In the genomic region with DNA sequence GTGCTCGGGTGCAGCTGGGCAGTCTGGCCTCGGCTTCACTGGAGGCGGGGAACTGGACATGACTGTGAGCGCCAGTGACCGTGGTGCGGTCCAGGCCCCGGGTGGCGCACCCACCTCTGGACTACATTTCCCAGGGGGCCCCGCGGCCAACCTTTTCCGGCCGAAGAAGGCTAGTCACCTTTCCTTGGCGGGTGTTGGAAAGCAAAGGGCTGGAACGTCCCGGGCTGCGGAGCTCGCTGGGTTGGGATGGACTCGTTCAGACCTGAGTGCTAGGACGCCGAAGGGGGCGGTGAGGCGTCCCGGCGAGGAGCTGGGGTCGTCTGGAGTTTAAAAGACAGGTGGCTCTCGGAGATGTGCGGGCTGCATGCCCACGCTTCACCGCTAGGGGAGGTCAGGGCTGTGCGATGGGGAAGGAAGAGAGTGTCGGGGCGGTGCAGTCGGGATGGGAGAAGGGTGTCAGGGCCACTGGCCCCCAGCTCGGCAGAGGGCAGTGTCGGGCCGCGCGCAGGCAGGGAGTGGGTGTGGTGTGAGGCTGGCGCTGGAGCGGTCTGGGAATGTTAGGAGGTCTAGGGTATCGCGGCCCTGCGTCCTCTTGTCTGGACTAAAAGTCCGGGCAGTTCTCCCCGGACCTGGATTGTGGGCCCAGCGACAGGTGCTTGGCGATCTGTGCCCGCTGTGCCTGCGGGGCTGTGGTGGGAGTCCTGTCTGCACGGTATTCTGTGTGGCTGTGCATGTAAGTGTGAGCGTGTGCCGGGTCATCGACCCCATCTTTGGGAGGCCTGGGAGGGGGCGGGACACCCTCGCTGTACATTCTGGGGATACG, we compare ENCODE assay signal across 8 cellular contexts. TPM values are rescaled to one million over a fixed set of nuclear protein-coding genes. Genes with fewer than 3 reads are reported as not detected.
DNase-seq lines count a peak whose midpoint lies in the region; ATAC-seq and TF ChIP-seq lines count a peak whose summit lies in the region.

No MANE protein-coding gene starts in this region.

- in situ Hi-C loops in SK-MEL-5 (cut with HindIII; ENCODE audit: low pct_unique_long_range_greater_than_20kb, low sequenced_read_pairs), result no loop called here

- WGBS in psoas muscle, 3 donors, result 1 to 2% (median 1%) methylated on average over 56 of the region's 56 CpGs
- 3 to 6% methylated on average over 21 to 23 of the region's 56 CpGs for WGBS in upper lobe of left lung, 2 donors

- peaks cover 11 to 35% (median 33%) of the 10 kb centered on the region in 3 donors for H3K36me3 Mint-ChIP-seq in CD8-positive, alpha-beta memory T cell
- peaks cover 34% of the 10 kb centered on the region for H3K36me3 Mint-ChIP-seq in HFFc6 (ENCODE audit: low read depth)
- H3K36me3 Mint-ChIP-seq in activated naive CD8-positive, alpha-beta T cell treated with anti-CD3 and anti-CD28 coated beads, Interleukin-2, amount 10 ng/mL, durations not matched to agents 7 days and 5 days, result peaks cover 35% of the 10 kb centered on the region

- TF ChIP-seq POLR2A in upper lobe of left lung (IDR thresholded peaks at IDR 0.05), result peak in 1 of 4 donors; percentile 24

- H3K4me3 ChIP-seq in CD8-positive, alpha-beta memory T cell (ENCODE audit: low read length), result peak overlapping the region; percentile 72
- H3K4me3 ChIP-seq in psoas muscle (peak overlapping the region; percentile 82), upper lobe of left lung (peak overlapping the region; percentile 33 to 89 (median 64))

- H3K27ac ChIP-seq in CD8-positive, alpha-beta memory T cell (ENCODE audit: low read depth, low read length), result peak overlapping the region; percentile 45
- H3K27ac ChIP-seq in psoas muscle, result peak overlapping the region; percentile 79
- H3K27ac ChIP-seq in upper lobe of left lung, result peak overlapping the region; percentile 61 to 82 (median 72)

- peak overlapping the region; percentile 62 to 96 (median 93) for H3K27ac Mint-ChIP-seq in CD8-positive, alpha-beta memory T cell
- peak overlapping the region; percentile 75 for H3K27ac Mint-ChIP-seq in HFFc6
- peak overlapping the region; percentile 92 for H3K27ac Mint-ChIP-seq in activated naive CD8-positive, alpha-beta T cell treated with anti-CD3 and anti-CD28 coated beads, Interleukin-2, amount 10 ng/mL, durations not matched to agents 7 days and 5 days

- H3K36me3 ChIP-seq in CD8-positive, alpha-beta memory T cell (ENCODE audit: insufficient read depth, low read length), result no peaks in the 10 kb centered on the region
- H3K36me3 ChIP-seq in psoas muscle (ENCODE audit: insufficient read depth in 1 of 2, low read depth in 1 of 2) (peaks cover 0 to 17% of the 10 kb centered on the region in 2 donors), upper lobe of left lung (peaks cover 0 to 7% (median 2%) of the 10 kb centered on the region in 4 donors)

- H3K27me3 Mint-ChIP-seq in CD8-positive, alpha-beta memory T cell, result no peaks in the 10 kb centered on the region
- H3K27me3 Mint-ChIP-seq in HFFc6 (ENCODE audit: insufficient read depth), result no peaks in the 10 kb centered on the region; the same call in 1 of the 2 replicates
- H3K27me3 Mint-ChIP-seq in activated naive CD8-positive, alpha-beta T cell treated with anti-CD3 and anti-CD28 coated beads, Interleukin-2, amount 10 ng/mL, durations not matched to agents 7 days and 5 days, result no peaks in the 10 kb centered on the region

- no peaks in the 10 kb centered on the region for H3K27me3 ChIP-seq in CD8-positive, alpha-beta memory T cell (ENCODE audit: insufficient read depth, low read length, poor library complexity, severe bottlenecking)
- no peaks in the 10 kb centered on the region for H3K27me3 ChIP-seq in psoas muscle (ENCODE audit: insufficient read depth in 3 of 3, low read length in 2 of 3)
- no peaks in the 10 kb centered on the region for H3K27me3 ChIP-seq in upper lobe of left lung

- peak in 1 of 4 donors; percentile 1 for TF ChIP-seq EP300 in upper lobe of left lung (IDR thresholded peaks at IDR 0.05)

- H3K9me3 Mint-ChIP-seq in CD8-positive, alpha-beta memory T cell, result peaks cover 0 to 11% (median 0%) of the 10 kb centered on the region in 5 donors
- peaks cover 29% of the 10 kb centered on the region for H3K9me3 Mint-ChIP-seq in HFFc6
- peaks cover 13% of the 10 kb centered on the region for H3K9me3 Mint-ChIP-seq in activated naive CD8-positive, alpha-beta T cell treated with anti-CD3 and anti-CD28 coated beads, Interleukin-2, amount 10 ng/mL, durations not matched to agents 7 days and 5 days

- intact Hi-C loops in Right ventricle myocardium superior (cut with DNase I), result no loop called here
- intact Hi-C loops in psoas muscle (cut with DNase I), result loop anchor here in 1 of 2 donors (5.0 kb wide), 2 partner anchors 104 to 244 kb away; a partner anchor contains a TSS

- no peaks in the 10 kb centered on the region for H3K9me3 ChIP-seq in CD8-positive, alpha-beta memory T cell (ENCODE audit: low read length)
- peaks cover 11% of the 10 kb centered on the region for H3K9me3 ChIP-seq in psoas muscle
- no peaks in the 10 kb centered on the region for H3K9me3 ChIP-seq in upper lobe of left lung

- peak; percentile 67 to 80 (median 78) for DNase-seq in CD8-positive, alpha-beta memory T cell
- DNase-seq in HFFc6 (peak; percentile 47), SK-MEL-5 (ENCODE audit: low read depth, low spot score) (peak; percentile 43), Right ventricle myocardium superior (peak; percentile 91), psoas muscle (peak; percentile 84 to 87), upper lobe of left lung (peak; percentile 71 to 93), A172 (ENCODE audit: low spot score) (no peak)
- DNase-seq in activated naive CD8-positive, alpha-beta T cell treated with anti-CD3 and anti-CD28 coated beads, Interleukin-2, amount 10 ng/mL, durations not matched to agents 7 days and 5 days, result peak; percentile 83

- peak; percentile 98 for ATAC-seq in activated naive CD8-positive, alpha-beta T cell treated with anti-CD3 and anti-CD28 coated beads, Interleukin-2, amount 10 ng/mL, durations not matched to agents 7 days and 5 days (ENCODE audit: low read depth)
- peak; percentile 99 for ATAC-seq in Right ventricle myocardium superior (ENCODE audit: poor library complexity)
- peak; percentile 94 to 97 (median 96) for ATAC-seq in psoas muscle
- peak; percentile 96 to 98 for ATAC-seq in upper lobe of left lung (ENCODE audit: low FRiP score in 2 of 2)

- peak; percentile 71 for TF ChIP-seq CTCF in HFFc6 (IDR thresholded peaks at IDR 0.05)
- TF ChIP-seq CTCF in psoas muscle (IDR thresholded peaks at IDR 0.05), result peak; percentile 64
- TF ChIP-seq CTCF in upper lobe of left lung (IDR thresholded peaks at IDR 0.05), result peak; percentile 90 to 97 (median 96)

- peaks cover 13 to 39% (median 20%) of the 10 kb centered on the region in 3 donors for H3K4me1 Mint-ChIP-seq in CD8-positive, alpha-beta memory T cell
- no peaks in the 10 kb centered on the region for H3K4me1 Mint-ChIP-seq in HFFc6 (ENCODE audit: low read depth)
- H3K4me1 Mint-ChIP-seq in activated naive CD8-positive, alpha-beta T cell treated with anti-CD3 and anti-CD28 coated beads, Interleukin-2, amount 10 ng/mL, durations not matched to agents 7 days and 5 days, result peaks cover 11% of the 10 kb centered on the region

- H3K4me1 ChIP-seq in CD8-positive, alpha-beta memory T cell (ENCODE audit: insufficient read depth, low read length), result peaks cover 16% of the 10 kb centered on the region
- H3K4me1 ChIP-seq in psoas muscle (no peaks in the 10 kb centered on the region), upper lobe of left lung (peaks cover 4 to 17% (median 13%) of the 10 kb centered on the region in 4 donors)

- POLR2A ChIA-PET in CD8-positive, alpha-beta memory T cell (lab: Charles Lee), result interaction anchor here (0.5 kb wide), 1 partner anchor 45 kb away, joined by 3 read pairs; no protein-coding TSS in a partner anchor
- POLR2A ChIA-PET in activated naive CD8-positive, alpha-beta T cell treated with anti-CD3 and anti-CD28 coated beads, Interleukin-2, amount 10 ng/mL, durations not matched to agents 7 days and 5 days (lab: Charles Lee), result interaction anchor here (1.6 kb wide), 1 partner anchor 344 kb away, joined by 4 read pairs; no protein-coding TSS in a partner anchor

- CTCF ChIA-PET in CD8-positive, alpha-beta memory T cell (lab: Charles Lee), result interaction anchor here (1.0 to 1.5 kb wide), 2 partner anchors 10 to 13 kb away, joined by 3 read pairs; no protein-coding TSS in a partner anchor

- H3K4me3 Mint-ChIP-seq in CD8-positive, alpha-beta memory T cell, result peak overlapping the region; percentile 92 to 99 (median 95)
- peak overlapping the region; percentile 92 for H3K4me3 Mint-ChIP-seq in HFFc6
- peak overlapping the region; percentile 95 for H3K4me3 Mint-ChIP-seq in activated naive CD8-positive, alpha-beta T cell treated with anti-CD3 and anti-CD28 coated beads, Interleukin-2, amount 10 ng/mL, durations not matched to agents 7 days and 5 days

RNA-seq across cellular contexts. Expression of a gene that starts 57.1 kb away (rescaled TPM):
- total RNA-seq in CD8-positive, alpha-beta memory T cell, result 10 to 100 TPM in 1 of 2 experiments, 1 to 10 TPM in 1; 8.7 to 10.4 TPM
- 10.9 TPM for polyA plus RNA-seq in CD8-positive, alpha-beta memory T cell
- total RNA-seq in HFFc6 (2021; fragmentation: NEBNext Ultra II Directional; extraction: Animal tissue kit (Norgen Biotek cat#: 25700)), result 1 to 10 TPM; 6.6 to 8.4 (median 6.9) TPM
- total RNA-seq in SK-MEL-5 (2014; rRNA removed; shearing (Covaris generic)), result 4.9 and 8.0 TPM in 2 replicates
- 2.4 and 2.5 TPM in 2 replicates for polyA plus RNA-seq in SK-MEL-5 (2015; cell fraction: cytosol; rRNA removed)
- polyA plus RNA-seq in SK-MEL-5 (2015; cell fraction: nucleus; rRNA removed), result 1.6 and 2.1 TPM in 2 replicates
- total RNA-seq in activated naive CD8-positive, alpha-beta T cell treated with anti-CD3 and anti-CD28 coated beads, Interleukin-2, amount 10 ng/mL, durations not matched to agents 7 days and 5 days, result 10 to 100 TPM; 13.2 to 14.7 TPM
- 7.2 TPM for total RNA-seq in Right ventricle myocardium superior
- 10 to 100 TPM in 1 of 4 donors, 1 to 10 TPM in 3; 4.8 to 13.9 (median 7.3) TPM for total RNA-seq in psoas muscle
- polyA plus RNA-seq in psoas muscle, result 10 to 100 TPM in 1 of 3 donors, 1 to 10 TPM in 2; 2.3 to 10.8 (median 4.0) TPM
- total RNA-seq in upper lobe of left lung, result 10 to 100 TPM in 2 of 6 donors, 1 to 10 TPM in 4; 4.8 to 12.3 (median 7.3) TPM
- total RNA-seq in A172 (2014; rRNA removed; shearing (Covaris generic)), result 8.2 and 10.0 TPM in 2 replicates

RNA-seq across cellular contexts. Expression of a gene that starts 57.1 kb away (rescaled TPM):
- total RNA-seq in CD8-positive, alpha-beta memory T cell, result 1 to 10 TPM; 5.9 to 7.7 TPM
- polyA plus RNA-seq in CD8-positive, alpha-beta memory T cell, result 4.9 TPM
- total RNA-seq in HFFc6 (2021; fragmentation: NEBNext Ultra II Directional; extraction: Animal tissue kit (Norgen Biotek cat#: 25700)), result 1 to 10 TPM; 2.0 to 3.1 (median 2.9) TPM
- 1.8 and 2.0 TPM in 2 replicates for total RNA-seq in SK-MEL-5 (2014; rRNA removed; shearing (Covaris generic))
- polyA plus RNA-seq in SK-MEL-5 (2015; cell fraction: cytosol; rRNA removed), result 0.85 and 1.4 TPM in 2 replicates
- 0.23 and 0.47 TPM in 2 replicates for polyA plus RNA-seq in SK-MEL-5 (2015; cell fraction: nucleus; rRNA removed)
- total RNA-seq in activated naive CD8-positive, alpha-beta T cell treated with anti-CD3 and anti-CD28 coated beads, Interleukin-2, amount 10 ng/mL, durations not matched to agents 7 days and 5 days, result 1 to 10 TPM; 8.4 to 9.0 TPM
- total RNA-seq in Right ventricle myocardium superior, result 1.8 TPM
- total RNA-seq in psoas muscle, result 1 to 10 TPM in 2 of 4 donors, under 1 TPM in 2; 0.92 to 1.5 (median 1.1) TPM
- polyA plus RNA-seq in psoas muscle, result 1 to 10 TPM in 1 of 3 donors, under 1 TPM in 2; 0.61 to 1.3 (median 0.65) TPM
- 1 to 10 TPM in 5 of 6 donors, under 1 TPM in 1; 1.00 to 5.2 (median 1.8) TPM for total RNA-seq in upper lobe of left lung
- 4.3 and 5.4 TPM in 2 replicates for total RNA-seq in A172 (2014; rRNA removed; shearing (Covaris generic))
